ENCODE assay signal across 1 cellular context in genomic region chr3:120160050-120160449, GRCh38.
TF ChIP-seq lines count a peak whose summit lies in the region.

No MANE protein-coding gene starts in this region.

TF ChIP-seq in IMR-90, 13 proteins besides CTCF, POLR2A, EP300 and RAD21 (continued from another document):
- TF ChIP-seq SMC3 (IDR thresholded peaks at IDR 0.05; ENCODE audit: low read depth, low read length) (no peak), CHD1 (IDR thresholded peaks at IDR 0.05; ENCODE audit: low read depth, low read length) (no peak), FOS (IDR thresholded peaks at IDR 0.05; ENCODE audit: low read depth, low read length) (peak; percentile 23; the same call in 1 of the 2 replicates), ELK1 (IDR thresholded peaks at IDR 0.05; ENCODE audit: borderline replicate concordance, low read depth, low read length) (no peak), BHLHE40 (IDR thresholded peaks at IDR 0.05; ENCODE audit: low read depth, low read length) (peak; percentile 48; the same call in 1 of the 2 replicates), RFX5 (IDR thresholded peaks at IDR 0.05; ENCODE audit: low read depth, low read length) (no peak), MXI1 (IDR thresholded peaks at IDR 0.05; ENCODE audit: borderline replicate concordance, low read depth, low read length) (peak; percentile 94), CEBPB (IDR thresholded peaks at IDR 0.05; ENCODE audit: low read depth, low read length) (peak; percentile 99)
